8 cellular contexts compared by ENCODE assay signal in genomic region chr2:33599943-33600192, GRCh38. TPM values are rescaled to one million over a fixed set of nuclear protein-coding genes. Genes with fewer than 3 reads are reported as not detected.
DNase-seq lines count a peak whose midpoint lies in the region; ATAC-seq and TF ChIP-seq lines count a peak whose summit lies in the region.

No MANE protein-coding gene starts in this region.

- CTCF ChIA-PET in HEK293 (lab: Yijun Ruan, JAX): interaction anchor here (0.5 to 0.9 kb wide), 3 partner anchors 17 to 568 kb away, joined by 3 to 6 read pairs (median 3); no protein-coding TSS in a partner anchor
- CTCF ChIA-PET in activated CD8-positive, alpha-beta T cell treated with anti-CD3 and anti-CD28 coated beads, Interleukin-2, amount 10 ng/mL, durations not matched to agents 7 days and 5 days (lab: Charles Lee): interaction anchor here (0.8 to 3.8 kb wide), 5 partner anchors 8 to 124 kb away, joined by 3 to 26 read pairs (median 5); no protein-coding TSS in a partner anchor

- H3K36me3 ChIP-seq in HEK293 (ENCODE audit: control insufficient read depth in 2 of 2, insufficient read depth in 1 of 2, low read length in 2 of 2) (peaks cover 0 to 6% of the 10 kb centered on the region in 2 experiments; a peak in 2 of 3 replicates), iPS DF 6.9 (ENCODE audit: control insufficient read depth, insufficient read depth, low read length) (no peaks in the 10 kb centered on the region)

- no peaks in the 10 kb centered on the region for H3K27me3 ChIP-seq in iPS DF 6.9 (ENCODE audit: control insufficient read depth, insufficient read depth, low read length)

- H3K4me1 ChIP-seq in HEK293 (ENCODE audit: control insufficient read depth, insufficient read depth, low read length) (no peaks in the 10 kb centered on the region), iPS DF 6.9 (ENCODE audit: control insufficient read depth, insufficient read depth, low read length) (no peaks in the 10 kb centered on the region; the same call in 1 of the 2 replicates)

- peak overlapping the region; percentile 96 for H3K27ac Mint-ChIP-seq in activated CD8-positive, alpha-beta T cell treated with anti-CD3 and anti-CD28 coated beads, Interleukin-2, amount 10 ng/mL, durations not matched to agents 7 days and 5 days
- H3K27ac Mint-ChIP-seq in stimulated activated effector memory CD8-positive, alpha-beta T cell treated with anti-CD3 and anti-CD28 coated beads, Interleukin-12 subunit alpha, Interleukin-12 subunit beta, amount 100 ng/mL, for 72 hours: peak overlapping the region; percentile 96

- H3K4me3 ChIP-seq in HEK293 (ENCODE audit: low read depth, low read length) (peak overlapping the region; percentile 99), iPS DF 6.9 (ENCODE audit: low read length) (peak overlapping the region; percentile 53; the same call in 1 of the 2 replicates)

- H3K4me1 Mint-ChIP-seq in activated CD8-positive, alpha-beta T cell treated with anti-CD3 and anti-CD28 coated beads, Interleukin-2, amount 10 ng/mL, durations not matched to agents 7 days and 5 days (ENCODE audit: low read depth): peaks cover 22% of the 10 kb centered on the region
- H3K4me1 Mint-ChIP-seq in stimulated activated effector memory CD8-positive, alpha-beta T cell treated with anti-CD3 and anti-CD28 coated beads, Interleukin-12 subunit alpha, Interleukin-12 subunit beta, amount 100 ng/mL, for 72 hours: peaks cover 15% of the 10 kb centered on the region

- TF ChIP-seq CTCF in HEK293 (tag by site-specific recombination; IDR thresholded peaks at IDR 0.05): no peak

- no peak overlapping the region for H3K27ac ChIP-seq in HEK293 (ENCODE audit: extremely low read depth, low read depth, low read length)
- H3K27ac ChIP-seq in iPS DF 6.9 (ENCODE audit: low read length): no peak overlapping the region

- no CpG with 5 or more reads among the region's 3 CpGs for WGBS in iPS DF 6.9 (ENCODE audit: insufficient coverage, insufficient read length)

- no peaks in the 10 kb centered on the region for H3K9me3 ChIP-seq in HEK293 (ENCODE audit: control insufficient read depth, insufficient read depth, low read depth, low read length)
- no peaks in the 10 kb centered on the region for H3K9me3 ChIP-seq in iPS DF 6.9 (ENCODE audit: control insufficient read depth, insufficient read depth, low read length)

- H3K36me3 Mint-ChIP-seq in activated CD8-positive, alpha-beta T cell treated with anti-CD3 and anti-CD28 coated beads, Interleukin-2, amount 10 ng/mL, durations not matched to agents 7 days and 5 days (ENCODE audit: low read depth): peaks cover 7% of the 10 kb centered on the region
- peaks cover 23% of the 10 kb centered on the region for H3K36me3 Mint-ChIP-seq in stimulated activated effector memory CD8-positive, alpha-beta T cell treated with anti-CD3 and anti-CD28 coated beads, Interleukin-12 subunit alpha, Interleukin-12 subunit beta, amount 100 ng/mL, for 72 hours

- no peaks in the 10 kb centered on the region for H3K9me3 Mint-ChIP-seq in activated CD8-positive, alpha-beta T cell treated with anti-CD3 and anti-CD28 coated beads, Interleukin-2, amount 10 ng/mL, durations not matched to agents 7 days and 5 days (ENCODE audit: insufficient read depth)
- H3K9me3 Mint-ChIP-seq in stimulated activated effector memory CD8-positive, alpha-beta T cell treated with anti-CD3 and anti-CD28 coated beads, Interleukin-12 subunit alpha, Interleukin-12 subunit beta, amount 100 ng/mL, for 72 hours: no peaks in the 10 kb centered on the region

- DNase-seq in activated CD8-positive, alpha-beta T cell treated with anti-CD3 and anti-CD28 coated beads, Interleukin-2, amount 10 ng/mL, durations not matched to agents 7 days and 5 days: no peak
- DNase-seq in iPS DF 6.9 (ENCODE audit: low read depth, low spot score) (no peak), ureter (ENCODE audit: low spot score) (no peak), medulla oblongata (ENCODE audit: extremely low spot score) (no peak), islet precursor cell (no peak)
- no peak for DNase-seq in stimulated activated effector memory CD8-positive, alpha-beta T cell treated with anti-CD3 and anti-CD28 coated beads, Interleukin-12 subunit alpha, Interleukin-12 subunit beta, amount 100 ng/mL, for 72 hours (ENCODE audit: low spot score in 2 of 2)

- no peak for ATAC-seq in activated CD8-positive, alpha-beta T cell treated with anti-CD3 and anti-CD28 coated beads, Interleukin-2, amount 10 ng/mL, durations not matched to agents 7 days and 5 days
- ATAC-seq in stimulated activated effector memory CD8-positive, alpha-beta T cell treated with anti-CD3 and anti-CD28 coated beads, Interleukin-12 subunit alpha, Interleukin-12 subunit beta, amount 100 ng/mL, for 72 hours: no peak
- ATAC-seq in HG03097 (IDR thresholded peaks at IDR 0.05; ENCODE audit: low FRiP score, unreplicated experiment): no peak

- peak overlapping the region; percentile 98 for H3K4me3 Mint-ChIP-seq in activated CD8-positive, alpha-beta T cell treated with anti-CD3 and anti-CD28 coated beads, Interleukin-2, amount 10 ng/mL, durations not matched to agents 7 days and 5 days
- H3K4me3 Mint-ChIP-seq in stimulated activated effector memory CD8-positive, alpha-beta T cell treated with anti-CD3 and anti-CD28 coated beads, Interleukin-12 subunit alpha, Interleukin-12 subunit beta, amount 100 ng/mL, for 72 hours: peak overlapping the region; percentile 97

- POLR2A ChIA-PET in HEK293 (lab: Yijun Ruan, JAX): interaction anchor here (0.6 to 1.2 kb wide), 4 partner anchors 17 to 972 kb away, joined by 3 to 4 read pairs (median 3); partner anchors contain the start of genes RASGRP3 and TTC27
- POLR2A ChIA-PET in activated CD8-positive, alpha-beta T cell treated with anti-CD3 and anti-CD28 coated beads, Interleukin-2, amount 10 ng/mL, durations not matched to agents 7 days and 5 days (lab: Charles Lee): interaction anchor here (0.6 to 2.1 kb wide), 3 partner anchors 39 to 380 kb away, joined by 3 to 27 read pairs (median 5); partner anchors contain the start of gene RASGRP3

- H3K27me3 Mint-ChIP-seq in activated CD8-positive, alpha-beta T cell treated with anti-CD3 and anti-CD28 coated beads, Interleukin-2, amount 10 ng/mL, durations not matched to agents 7 days and 5 days (ENCODE audit: low read depth): no peaks in the 10 kb centered on the region

TF ChIP-seq in HEK293, 187 proteins besides CTCF, POLR2A, EP300 and RAD21:
- TF ChIP-seq ZNF248 (tag by site-specific recombination; IDR thresholded peaks at IDR 0.05): no peak
- 0 out of 2 replicates have a peak, but pooled peaks have one; percentile 59 for TF ChIP-seq SCRT2 (tag by site-specific recombination; IDR thresholded peaks at IDR 0.05)
- TF ChIP-seq OSR2 (tag by site-specific recombination; IDR thresholded peaks at IDR 0.05): no peak
- TF ChIP-seq ZNF660 (tag by site-specific recombination; IDR thresholded peaks at IDR 0.05): 0 out of 2 replicates have a peak, but pooled peaks have one; percentile 7

RNA-seq across cellular contexts. Expression of gene FAM98A, which starts 0.8 kb away (rescaled TPM):
- 10 to 100 TPM; 33.4 to 33.9 TPM for total RNA-seq in activated CD8-positive, alpha-beta T cell treated with anti-CD3 and anti-CD28 coated beads, Interleukin-2, amount 10 ng/mL, durations not matched to agents 7 days and 5 days
- 51.3 TPM for total RNA-seq in ureter
